ENCODE assay signal across 36 cellular contexts in the genomic region with DNA sequence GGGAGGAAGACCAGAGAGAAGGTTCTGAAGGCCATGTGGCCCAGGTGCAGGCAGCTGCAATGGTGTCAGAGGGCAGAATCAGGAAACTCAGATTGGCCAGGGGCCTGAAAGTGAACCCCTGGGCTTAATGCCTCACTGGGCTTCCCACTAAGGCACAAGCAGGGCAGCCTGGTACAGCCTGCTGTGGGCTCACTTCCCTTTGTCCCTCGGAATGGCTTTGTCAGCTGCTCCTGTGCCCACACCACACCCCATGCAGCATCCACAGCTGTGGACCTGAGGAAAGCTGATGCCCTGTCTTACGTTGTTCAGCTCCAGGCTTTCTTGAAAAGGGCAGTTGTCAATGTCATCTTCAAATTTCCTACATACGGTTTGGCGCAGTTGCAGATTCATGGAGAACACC. TPM values are rescaled to one million over a fixed set of nuclear protein-coding genes. Genes with fewer than 3 reads are reported as not detected.
"Had no signal": no experiment of that assay in that cellular context is flagged by ENCODE, and none has a peak within 500 bp of the region (broad histone marks: within the 10 kb centered on the region; RNA-seq: fewer than 3 reads in every experiment).

No MANE protein-coding gene starts in this region.

- H3K9me3 ChIP-seq: ascending aorta, SJCRH30 had no signal

- H3K27me3 ChIP-seq: ascending aorta, SJCRH30 had no signal

- H3K4me3 ChIP-seq: ascending aorta, SJCRH30, SK-N-MC had no signal

- FAIRE-seq: RCC 7860, TTC549 had no signal

- H3K36me3 ChIP-seq: ascending aorta, SJCRH30 had no signal

- H3K4me1 Mint-ChIP-seq: activated naive CD4-positive, alpha-beta T cell treated with anti-CD3 and anti-CD28 coated beads, Interleukin-2, amount 50 U/mL, for 24 hours; activated naive CD8-positive, alpha-beta T cell treated with anti-CD3 and anti-CD28 coated beads, Interleukin-2, amount 10 ng/mL, durations not matched to agents 7 days and 5 days had no signal

- H3K4me1 ChIP-seq: ascending aorta, SJCRH30 had no signal

- H3K27me3 Mint-ChIP-seq: activated CD4-positive, alpha-beta T cell treated with anti-CD3 and anti-CD28 coated beads, Interleukin-2, amount 10 ng/mL, durations not matched to agents 24 days and 14 days; activated naive CD8-positive, alpha-beta T cell treated with anti-CD3 and anti-CD28 coated beads, Interleukin-2, amount 10 ng/mL, durations not matched to agents 7 days and 5 days had no signal

- H3K27ac ChIP-seq: ascending aorta, KMS-11, RWPE1, SJCRH30, SK-N-MC had no signal

- H3K9ac ChIP-seq: KMS-11 had no signal

- DNase-seq: activated CD4-positive, alpha-beta T cell treated with anti-CD3 and anti-CD28 coated beads, Interleukin-2, amount 50 U/mL, for 48 hours; activated CD8-positive, alpha-beta T cell treated with anti-CD3 and anti-CD28 coated beads, Interleukin-2, amount 10 ng/mL, durations not matched to agents 7 days and 5 days; activated gamma-delta T cell; activated naive CD4-positive, alpha-beta T cell treated with Interleukin-2 at 50 U/mL for 16 hours; activated naive CD8-positive, alpha-beta T cell treated with anti-CD3 and anti-CD28 coated beads, Interleukin-2, amount 10 ng/mL, durations not matched to agents 7 days and 5 days; activated T-cell treated with anti-CD3 and anti-CD28 coated beads, Interleukin-2, amount 50 U/mL, for 24 hours; amygdala; MM.1S; MV-4-11; NCI-H1092; NCI-H1436 treated with DMSO at 0.1 percent for 48 hours; NCI-H187; NCI-H2029 treated with DMSO at 0.1 percent for 48 hours; NCI-H2107; NCI-H2171; NCI-H510A; NCI-H526; NCI-H748 treated with DMSO at 0.1 percent for 48 hours; NK-92 treated with Interleukin-12 subunit alpha and Interleukin-12 subunit beta, amount 100 ng/mL, for 24 hours; PC-3; SHP77; SJCRH30; T1000 had no signal

- ATAC-seq: activated CD8-positive, alpha-beta T cell treated with anti-CD3 and anti-CD28 coated beads, Interleukin-2, amount 10 ng/mL, durations not matched to agents 7 days and 5 days; PC-3 had no signal

- H3K4me3 Mint-ChIP-seq: activated CD4-positive, alpha-beta T cell treated with anti-CD3 and anti-CD28 coated beads, Interleukin-2, amount 10 ng/mL, durations not matched to agents 24 days and 14 days; activated CD8-positive, alpha-beta T cell treated with anti-CD3 and anti-CD28 coated beads, Interleukin-2, amount 10 ng/mL, durations not matched to agents 7 days and 5 days; activated naive CD4-positive, alpha-beta T cell treated with anti-CD3 and anti-CD28 coated beads, Interleukin-2, amount 50 U/mL, for 24 hours; activated naive CD8-positive, alpha-beta T cell treated with anti-CD3 and anti-CD28 coated beads, Interleukin-2, amount 10 ng/mL, durations not matched to agents 7 days and 5 days; activated T-cell treated with anti-CD3 and anti-CD28 coated beads, Interleukin-2, amount 50 U/mL, for 24 hours had no signal

- H3K36me3 Mint-ChIP-seq: activated naive CD4-positive, alpha-beta T cell treated with anti-CD3 and anti-CD28 coated beads, Interleukin-2, amount 50 U/mL, for 24 hours; activated naive CD8-positive, alpha-beta T cell treated with anti-CD3 and anti-CD28 coated beads, Interleukin-2, amount 10 ng/mL, durations not matched to agents 7 days and 5 days had no signal

- H3K4me2 ChIP-seq: KMS-11 had no signal

- H3K9me3 Mint-ChIP-seq: activated CD4-positive, alpha-beta T cell treated with anti-CD3 and anti-CD28 coated beads, Interleukin-2, amount 10 ng/mL, durations not matched to agents 24 days and 14 days; activated naive CD4-positive, alpha-beta T cell treated with anti-CD3 and anti-CD28 coated beads, Interleukin-2, amount 50 U/mL, for 24 hours; activated naive CD8-positive, alpha-beta T cell treated with anti-CD3 and anti-CD28 coated beads, Interleukin-2, amount 10 ng/mL, durations not matched to agents 7 days and 5 days; activated T-cell treated with anti-CD3 and anti-CD28 coated beads, Interleukin-2, amount 50 U/mL, for 24 hours; activated T-helper 2 cell treated with anti-CD3 and anti-CD28 coated beads, Interferon-gamma antibody, Interleukin-2, Interleukin-4, amounts not matched to agents 10 μg/mL and 5 μg/mL and 100 μg/mL, durations not matched to agents 14 hours and 24 hours and 36 hours had no signal

- H3K27ac Mint-ChIP-seq: activated CD4-positive, alpha-beta T cell treated with anti-CD3 and anti-CD28 coated beads, Interleukin-2, amount 10 ng/mL, durations not matched to agents 24 days and 14 days; activated CD8-positive, alpha-beta T cell treated with anti-CD3 and anti-CD28 coated beads, Interleukin-2, amount 10 ng/mL, durations not matched to agents 7 days and 5 days; activated naive CD4-positive, alpha-beta T cell treated with anti-CD3 and anti-CD28 coated beads, Interleukin-2, amount 50 U/mL, for 24 hours; activated naive CD8-positive, alpha-beta T cell treated with anti-CD3 and anti-CD28 coated beads, Interleukin-2, amount 10 ng/mL, durations not matched to agents 7 days and 5 days; activated T-cell treated with anti-CD3 and anti-CD28 coated beads, Interleukin-2, amount 50 U/mL, for 24 hours; activated T-helper 2 cell treated with anti-CD3 and anti-CD28 coated beads, Interferon-gamma antibody, Interleukin-2, Interleukin-4, amounts not matched to agents 10 μg/mL and 5 μg/mL and 100 μg/mL, durations not matched to agents 14 hours and 24 hours and 36 hours had no signal

RNA-seq across cellular contexts. Expression of a gene that starts 2.4 kb away (rescaled TPM):
- total RNA-seq: activated CD4-positive, alpha-beta T cell treated with anti-CD3 and anti-CD28 coated beads, Interleukin-2, amount 10 ng/mL, durations not matched to agents 24 days and 14 days; activated CD8-positive, alpha-beta T cell treated with anti-CD3 and anti-CD28 coated beads, Interleukin-2, amount 10 ng/mL, durations not matched to agents 7 days and 5 days; activated naive CD8-positive, alpha-beta T cell treated with anti-CD3 and anti-CD28 coated beads, Interleukin-2, amount 10 ng/mL, durations not matched to agents 7 days and 5 days; activated T-helper 2 cell treated with anti-CD3 and anti-CD28 coated beads, Interferon-gamma antibody, Interleukin-2, Interleukin-4, amounts not matched to agents 10 μg/mL and 5 μg/mL and 100 μg/mL, durations not matched to agents 14 hours and 24 hours and 36 hours; ascending aorta; cardiac septum; LHCN-M2; PC-3; SJCRH30; T-helper 1 cell treated with Interleukin-12 subunit alpha and Interleukin-12 subunit beta and Interleukin-4 antibody, amounts not matched to agents 30 ng/mL and 1 ng/mL, for 36 hours; T-helper 2 cell treated with Interferon-gamma antibody and Interleukin-4, amounts not matched to agents 100 ng/mL and 5 ng/mL, for 36 hours had no signal

RNA-seq across cellular contexts. Expression of a gene that starts 35.0 kb away (rescaled TPM):
- total RNA-seq: activated CD4-positive, alpha-beta T cell treated with anti-CD3 and anti-CD28 coated beads, Interleukin-2, amount 10 ng/mL, durations not matched to agents 24 days and 14 days; activated CD8-positive, alpha-beta T cell treated with anti-CD3 and anti-CD28 coated beads, Interleukin-2, amount 10 ng/mL, durations not matched to agents 7 days and 5 days; activated naive CD8-positive, alpha-beta T cell treated with anti-CD3 and anti-CD28 coated beads, Interleukin-2, amount 10 ng/mL, durations not matched to agents 7 days and 5 days; activated T-helper 2 cell treated with anti-CD3 and anti-CD28 coated beads, Interferon-gamma antibody, Interleukin-2, Interleukin-4, amounts not matched to agents 10 μg/mL and 5 μg/mL and 100 μg/mL, durations not matched to agents 14 hours and 24 hours and 36 hours; ascending aorta; cardiac septum; LHCN-M2; PC-3; SJCRH30; T-helper 1 cell treated with Interleukin-12 subunit alpha and Interleukin-12 subunit beta and Interleukin-4 antibody, amounts not matched to agents 30 ng/mL and 1 ng/mL, for 36 hours; T-helper 2 cell treated with Interferon-gamma antibody and Interleukin-4, amounts not matched to agents 100 ng/mL and 5 ng/mL, for 36 hours had no signal
